Comparison of ENCODE assay signal across 1 cellular context in genomic region chr7:159030490-159031134, GRCh38.
A peak's percentile ranks its signal among the peaks of the same experiment; 100 is the strongest.
TF ChIP-seq lines count a peak whose summit lies in the region.

No MANE protein-coding gene starts in this region.

TF ChIP-seq in HepG2, 621 proteins besides CTCF, POLR2A, EP300 and RAD21 (continued from another document and continues in another):
- TF ChIP-seq, protein P1, sequence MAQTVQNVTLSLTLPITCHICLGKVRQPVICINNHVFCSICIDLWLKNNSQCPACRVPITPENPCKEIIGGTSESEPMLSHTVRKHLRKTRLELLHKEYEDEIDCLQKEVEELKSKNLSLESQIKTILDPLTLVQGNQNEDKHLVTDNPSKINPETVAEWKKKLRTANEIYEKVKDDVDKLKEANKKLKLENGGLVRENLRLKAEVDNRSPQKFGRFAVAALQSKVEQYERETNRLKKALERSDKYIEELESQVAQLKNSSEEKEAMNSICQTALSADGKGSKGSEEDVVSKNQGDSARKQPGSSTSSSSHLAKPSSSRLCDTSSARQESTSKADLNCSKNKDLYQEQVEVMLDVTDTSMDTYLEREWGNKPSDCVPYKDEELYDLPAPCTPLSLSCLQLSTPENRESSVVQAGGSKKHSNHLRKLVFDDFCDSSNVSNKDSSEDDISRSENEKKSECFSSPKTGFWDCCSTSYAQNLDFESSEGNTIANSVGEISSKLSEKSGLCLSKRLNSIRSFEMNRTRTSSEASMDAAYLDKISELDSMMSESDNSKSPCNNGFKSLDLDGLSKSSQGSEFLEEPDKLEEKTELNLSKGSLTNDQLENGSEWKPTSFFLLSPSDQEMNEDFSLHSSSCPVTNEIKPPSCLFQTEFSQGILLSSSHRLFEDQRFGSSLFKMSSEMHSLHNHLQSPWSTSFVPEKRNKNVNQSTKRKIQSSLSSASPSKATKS (CRISPR knock-in tag; IDR thresholded peaks at IDR 0.05) = no peak
- TF ChIP-seq HINFP (CRISPR knock-in tag; IDR thresholded peaks at IDR 0.05; ENCODE audit: low read depth) = peak; percentile 71; the same call in 1 of the 2 replicates
- no peak for TF ChIP-seq MYNN (CRISPR knock-in tag; IDR thresholded peaks at IDR 0.05; ENCODE audit: low read depth)
- TF ChIP-seq, protein P2, sequence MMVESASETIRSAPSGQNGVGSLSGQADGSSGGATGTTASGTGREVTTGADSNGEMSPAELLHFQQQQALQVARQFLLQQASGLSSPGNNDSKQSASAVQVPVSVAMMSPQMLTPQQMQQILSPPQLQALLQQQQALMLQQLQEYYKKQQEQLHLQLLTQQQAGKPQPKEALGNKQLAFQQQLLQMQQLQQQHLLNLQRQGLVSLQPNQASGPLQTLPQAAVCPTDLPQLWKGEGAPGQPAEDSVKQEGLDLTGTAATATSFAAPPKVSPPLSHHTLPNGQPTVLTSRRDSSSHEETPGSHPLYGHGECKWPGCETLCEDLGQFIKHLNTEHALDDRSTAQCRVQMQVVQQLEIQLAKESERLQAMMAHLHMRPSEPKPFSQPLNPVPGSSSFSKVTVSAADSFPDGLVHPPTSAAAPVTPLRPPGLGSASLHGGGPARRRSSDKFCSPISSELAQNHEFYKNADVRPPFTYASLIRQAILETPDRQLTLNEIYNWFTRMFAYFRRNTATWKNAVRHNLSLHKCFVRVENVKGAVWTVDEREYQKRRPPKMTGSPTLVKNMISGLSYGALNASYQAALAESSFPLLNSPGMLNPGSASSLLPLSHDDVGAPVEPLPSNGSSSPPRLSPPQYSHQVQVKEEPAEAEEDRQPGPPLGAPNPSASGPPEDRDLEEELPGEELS (CRISPR knock-in tag; IDR thresholded peaks at IDR 0.05) = 0 out of 2 replicates have a peak, but pooled peaks have one; percentile 22
- TF ChIP-seq ZNF280D (CRISPR knock-in tag; IDR thresholded peaks at IDR 0.05) = peak; percentile 44; the same call in 1 of the 2 replicates
- peak; percentile 43 for TF ChIP-seq SALL1 (CRISPR knock-in tag; IDR thresholded peaks at IDR 0.05)
- TF ChIP-seq ZMYM4 (CRISPR knock-in tag; IDR thresholded peaks at IDR 0.05) = peak; percentile 28; the same call in 1 of the 2 replicates
- TF ChIP-seq YEATS4 (CRISPR knock-in tag; IDR thresholded peaks at IDR 0.05; ENCODE audit: borderline replicate concordance) = 0 out of 2 replicates have a peak, but pooled peaks have one; percentile 30
- no peak for TF ChIP-seq ZNF878 (CRISPR knock-in tag; IDR thresholded peaks at IDR 0.05)
- peak; percentile 54; the same call in 1 of the 2 replicates for TF ChIP-seq MTA1 (CRISPR knock-in tag; IDR thresholded peaks at IDR 0.05; ENCODE audit: borderline replicate concordance)
- TF ChIP-seq KAT8 (CRISPR knock-in tag; IDR thresholded peaks at IDR 0.05) = no peak
- TF ChIP-seq FOXO4 (CRISPR knock-in tag; conservative IDR thresholded peaks at IDR 0.05) = no peak
- no peak for TF ChIP-seq KLF15 (CRISPR knock-in tag; IDR thresholded peaks at IDR 0.05; ENCODE audit: borderline replicate concordance)
- no peak for TF ChIP-seq ZNF652 (CRISPR knock-in tag; IDR thresholded peaks at IDR 0.05; ENCODE audit: borderline replicate concordance, low read depth)
- 0 out of 2 replicates have a peak, but pooled peaks have one; percentile 45 for TF ChIP-seq TERF1 (CRISPR knock-in tag; IDR thresholded peaks at IDR 0.05)
- TF ChIP-seq SRY (CRISPR knock-in tag; IDR thresholded peaks at IDR 0.05) = peak; percentile 32; the same call in 1 of the 2 replicates
- TF ChIP-seq, protein P3, sequence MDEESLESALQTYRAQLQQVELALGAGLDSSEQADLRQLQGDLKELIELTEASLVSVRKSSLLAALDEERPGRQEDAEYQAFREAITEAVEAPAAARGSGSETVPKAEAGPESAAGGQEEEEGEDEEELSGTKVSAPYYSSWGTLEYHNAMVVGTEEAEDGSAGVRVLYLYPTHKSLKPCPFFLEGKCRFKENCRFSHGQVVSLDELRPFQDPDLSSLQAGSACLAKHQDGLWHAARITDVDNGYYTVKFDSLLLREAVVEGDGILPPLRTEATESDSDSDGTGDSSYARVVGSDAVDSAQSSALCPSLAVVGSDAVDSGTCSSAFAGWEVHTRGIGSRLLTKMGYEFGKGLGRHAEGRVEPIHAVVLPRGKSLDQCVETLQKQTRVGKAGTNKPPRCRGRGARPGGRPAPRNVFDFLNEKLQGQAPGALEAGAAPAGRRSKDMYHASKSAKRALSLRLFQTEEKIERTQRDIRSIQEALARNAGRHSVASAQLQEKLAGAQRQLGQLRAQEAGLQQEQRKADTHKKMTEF (CRISPR knock-in tag; IDR thresholded peaks at IDR 0.05) = no peak
- 0 out of 2 replicates have a peak, but pooled peaks have one; percentile 21 for TF ChIP-seq MEIS2 (CRISPR knock-in tag; IDR thresholded peaks at IDR 0.05)
- peak; percentile 57 for TF ChIP-seq NR2C2 (CRISPR knock-in tag; IDR thresholded peaks at IDR 0.05; ENCODE audit: borderline replicate concordance)
- 0 out of 2 replicates have a peak, but pooled peaks have one; percentile 39 for TF ChIP-seq CENPT (CRISPR knock-in tag; IDR thresholded peaks at IDR 0.05; ENCODE audit: low read depth)
- TF ChIP-seq KDM1A (CRISPR knock-in tag; IDR thresholded peaks at IDR 0.05) = no peak
- no peak for TF ChIP-seq ZBTB21 (CRISPR knock-in tag; IDR thresholded peaks at IDR 0.05)
- TF ChIP-seq ZFP90 (CRISPR knock-in tag; IDR thresholded peaks at IDR 0.05; ENCODE audit: borderline replicate concordance) = peak; percentile 69
- peak; percentile 38 for TF ChIP-seq STAG1 (CRISPR knock-in tag; IDR thresholded peaks at IDR 0.05)
- TF ChIP-seq ZFP91 (CRISPR knock-in tag; IDR thresholded peaks at IDR 0.05; ENCODE audit: borderline replicate concordance) = peak; percentile 56; the same call in 1 of the 2 replicates
- TF ChIP-seq GATAD2A (CRISPR knock-in tag; IDR thresholded peaks at IDR 0.05) = 0 out of 2 replicates have a peak, but pooled peaks have one; percentile 15
- TF ChIP-seq HMGXB4 (CRISPR knock-in tag; IDR thresholded peaks at IDR 0.05; ENCODE audit: borderline replicate concordance in 1 of 2, low read depth in 1 of 2) = peak; percentile 71 to 80
- no peak for TF ChIP-seq ZNF672 (CRISPR knock-in tag; IDR thresholded peaks at IDR 0.05)
- no peak for TF ChIP-seq FOXJ3 (CRISPR knock-in tag; IDR thresholded peaks at IDR 0.05; ENCODE audit: borderline replicate concordance)
- TF ChIP-seq GABPB1 (CRISPR knock-in tag; IDR thresholded peaks at IDR 0.05) = peak; percentile 69
- TF ChIP-seq BRCA1 (CRISPR knock-in tag; IDR thresholded peaks at IDR 0.05) = no peak
- no peak for TF ChIP-seq CBX5 (CRISPR knock-in tag; IDR thresholded peaks at IDR 0.05; ENCODE audit: borderline replicate concordance)
- 0 out of 2 replicates have a peak, but pooled peaks have one; percentile 8 for TF ChIP-seq TFDP1 (CRISPR knock-in tag; IDR thresholded peaks at IDR 0.05; ENCODE audit: borderline replicate concordance)
- TF ChIP-seq ARHGAP35 (CRISPR knock-in tag; IDR thresholded peaks at IDR 0.05; ENCODE audit: borderline replicate concordance) = peak; percentile 14; the same call in 1 of the 2 replicates
